In the genomic region with DNA sequence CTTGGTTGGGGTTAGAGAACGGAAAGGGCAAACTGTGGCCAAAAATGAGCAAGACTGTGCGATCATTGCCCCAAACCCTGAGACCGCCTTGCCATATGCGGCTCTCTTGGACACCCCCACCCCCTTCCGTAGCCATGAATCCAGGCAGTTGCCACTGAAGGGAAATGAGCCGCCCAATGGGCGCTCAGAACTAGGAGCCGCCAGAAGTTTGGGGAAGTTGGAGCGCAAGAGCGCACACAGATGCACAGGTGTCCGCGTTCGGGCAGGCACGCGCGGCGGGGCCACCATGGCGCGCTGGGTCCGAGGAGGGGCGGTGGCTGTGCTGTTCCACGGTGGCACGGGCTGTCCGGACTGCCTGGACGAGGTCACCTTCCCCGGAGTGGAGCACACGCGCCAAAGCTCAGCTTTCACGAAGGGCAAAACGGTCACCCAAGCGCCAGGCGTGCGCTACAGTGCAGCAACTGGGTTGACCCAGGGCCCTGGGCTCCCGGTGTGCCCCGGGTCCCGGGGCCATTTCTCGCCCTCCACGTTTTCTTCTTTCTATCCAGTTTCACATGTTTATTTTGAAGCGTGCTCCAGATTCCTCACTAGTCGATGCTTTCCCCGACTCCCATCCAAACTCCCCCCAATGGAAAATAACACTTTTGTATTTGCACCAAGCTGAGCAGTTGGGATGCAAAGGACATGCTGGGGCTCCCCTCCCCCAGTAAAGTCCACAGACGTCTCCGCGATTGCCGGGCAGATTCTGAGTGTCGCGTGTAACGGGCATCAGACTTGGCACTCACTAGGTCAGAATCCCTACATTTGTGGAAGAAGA, we compare ENCODE assay signal across 8 cellular contexts. TPM values are rescaled to one million over a fixed set of nuclear protein-coding genes. Genes with fewer than 3 reads are reported as not detected.
DNase-seq lines count a peak whose midpoint lies in the region; ATAC-seq, FAIRE-seq and TF ChIP-seq lines count a peak whose summit lies in the region.

No MANE protein-coding gene starts in this region.

- no peak for ATAC-seq in naive thymus-derived CD8-positive, alpha-beta T cell
- ATAC-seq in HG03280 (IDR thresholded peaks at IDR 0.05; ENCODE audit: unreplicated experiment): no peak

- H3K4me3 ChIP-seq in HUES6 (ENCODE audit: low read depth, low read length) (peak overlapping the region; percentile 71), epithelial cell of esophagus (ENCODE audit: low read length) (no peak overlapping the region)

- H3K27me3 Mint-ChIP-seq in naive thymus-derived CD8-positive, alpha-beta T cell: peaks cover 21 to 47% (median 42%) of the 10 kb centered on the region in 5 donors

- in situ Hi-C loops in GM13976 (cut with MboI; ENCODE audit: low sequenced_read_pairs, unreplicated experiment): no loop called here

- POLR2A ChIA-PET in naive thymus-derived CD8-positive, alpha-beta T cell (lab: Charles Lee): no interaction called here

- H3K4me1 ChIP-seq in HUES6 (ENCODE audit: control insufficient read depth, insufficient read depth, low read length): peaks cover 33% of the 10 kb centered on the region

- H3K27ac ChIP-seq in HUES6 (ENCODE audit: low read depth, low read length): no peak overlapping the region

- TF ChIP-seq CTCF in epithelial cell of esophagus (IDR thresholded peaks at IDR 0.05; ENCODE audit: insufficient read depth, low read depth, low read length, missing control alignments): no peak
- no peak for TF ChIP-seq CTCF in GM13976 (IDR thresholded peaks at IDR 0.05; ENCODE audit: borderline replicate concordance, control extremely low read depth, extremely low read depth, insufficient read depth, missing control alignments)

- H3K9me3 ChIP-seq in HUES6 (ENCODE audit: control insufficient read depth, insufficient read depth, low read depth, low read length): no peaks in the 10 kb centered on the region

- no peak for FAIRE-seq in RCC 7860 (lab: Jason Lieb, UNC)

- peaks cover 0 to 4% (median 0%) of the 10 kb centered on the region in 9 donors for H3K9me3 Mint-ChIP-seq in naive thymus-derived CD8-positive, alpha-beta T cell

- no peaks in the 10 kb centered on the region for H3K36me3 ChIP-seq in HUES6 (ENCODE audit: control insufficient read depth, insufficient read depth, low read length)

- no peak overlapping the region for H3K27ac Mint-ChIP-seq in naive thymus-derived CD8-positive, alpha-beta T cell

- H3K36me3 Mint-ChIP-seq in naive thymus-derived CD8-positive, alpha-beta T cell: peaks cover 0 to 4% (median 2%) of the 10 kb centered on the region in 3 donors

- H3K27me3 ChIP-seq in HUES6 (ENCODE audit: control insufficient read depth, insufficient read depth, low read length): peaks cover 76% of the 10 kb centered on the region

- peak overlapping the region in 7 of 10 donors; percentile 18 to 63 (median 26) for H3K4me3 Mint-ChIP-seq in naive thymus-derived CD8-positive, alpha-beta T cell

- DNase-seq in 8988T (peak; percentile 39), epithelial cell of esophagus (ENCODE audit: low read depth) (peak; percentile 24), RCC 7860 (ENCODE audit: low spot score) (no peak), GM13976 (ENCODE audit: low spot score) (no peak), Ammon's horn (ENCODE audit: low spot score) (no peak)
- no peak for DNase-seq in naive thymus-derived CD8-positive, alpha-beta T cell

- H3K4me1 Mint-ChIP-seq in naive thymus-derived CD8-positive, alpha-beta T cell: peaks cover 0 to 12% (median 6%) of the 10 kb centered on the region in 4 donors

- peak overlapping the region; percentile 34 for H3K9ac ChIP-seq in HUES6 (ENCODE audit: low read length)

RNA-seq across cellular contexts. Expression of gene PDE10A, which starts 0.9 kb away (rescaled TPM):
- total RNA-seq in naive thymus-derived CD8-positive, alpha-beta T cell: not detected
- not detected for polyA plus RNA-seq in naive thymus-derived CD8-positive, alpha-beta T cell

Comparison
In these comparisons a context has a peak if more than half of its experiments do, and no peak if none do; other contexts are left out.
1. DNase-seq: peak in 8988T (single experiment) and epithelial cell of esophagus (single experiment); none in naive thymus-derived CD8-positive, alpha-beta T cell (0 of 10), RCC 7860 (single experiment), GM13976 (single experiment) and Ammon's horn (single experiment).